In the genomic region with DNA sequence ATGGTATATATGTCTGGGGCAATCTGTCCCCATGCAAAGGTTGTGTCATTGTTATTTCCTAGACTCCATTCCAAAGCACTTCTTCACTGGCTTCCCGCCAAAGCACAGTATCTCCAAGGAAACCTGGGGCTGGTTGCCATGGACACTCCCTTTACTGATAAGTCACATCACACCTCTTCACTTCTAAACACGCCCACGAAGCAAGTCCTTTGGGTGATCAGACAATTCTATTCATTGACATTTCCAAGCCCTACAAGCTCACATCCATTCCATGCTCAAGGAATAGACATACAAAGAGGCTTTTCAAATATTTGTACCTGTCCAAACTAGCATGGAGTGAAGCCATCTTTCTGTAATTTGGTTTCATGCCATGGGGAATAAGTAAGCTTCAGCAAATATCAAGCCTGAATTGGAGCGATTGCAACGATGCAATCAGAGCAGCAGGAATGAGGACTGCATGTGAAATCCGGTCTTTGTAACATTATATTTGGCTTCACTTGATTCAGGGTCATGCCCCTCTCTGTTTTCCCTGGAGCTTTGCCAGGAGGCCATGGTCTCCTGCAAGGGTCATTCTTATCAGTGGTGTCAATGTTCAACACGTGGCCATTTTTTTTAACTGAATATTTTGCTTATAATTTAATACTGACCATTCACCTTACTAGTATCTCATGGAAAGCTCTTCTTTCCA, we compare ENCODE assay signal across 13 cellular contexts.
DNase-seq lines count a peak whose midpoint lies in the region; ATAC-seq lines count a peak whose summit lies in the region.
"Had no signal": no experiment of that assay in that cellular context is flagged by ENCODE, and none has a peak within 500 bp of the region (broad histone marks: within the 10 kb centered on the region; RNA-seq: fewer than 3 reads in every experiment).

No MANE protein-coding gene starts in this region.

- ATAC-seq in HG03469 (IDR thresholded peaks at IDR 0.05; ENCODE audit: unreplicated experiment) = no peak
- ATAC-seq: A549 had no signal

- H3K27ac ChIP-seq in epithelial cell of prostate = no peak overlapping the region
- H3K27ac ChIP-seq: A549, sigmoid colon, thoracic aorta had no signal

- in situ Hi-C loops in ACHN (cut with HindIII; ENCODE audit: low pct_ligation_motif_present, low pct_unique_long_range_greater_than_20kb, low sequenced_read_pairs) = no loop called here

- DNase-seq in Ammon's horn (ENCODE audit: low spot score) = peak; percentile 49
- peak; percentile 61 for DNase-seq in NCI-H1092 (lab: John Stamatoyannopoulos, UW)
- peak; percentile 17 for DNase-seq in NCI-H524 treated with DMSO at 0.1 percent for 48 hours (lab: John Stamatoyannopoulos, UW)
- DNase-seq in epithelial cell of prostate (ENCODE audit: low read depth, low spot score) = peak; percentile 12
- DNase-seq in SK-N-DZ (ENCODE audit: low spot score) = no peak
- no peak for DNase-seq in NK-92 treated with Interleukin-12 subunit alpha and Interleukin-12 subunit beta, amount 100 ng/mL, for 24 hours (lab: John Stamatoyannopoulos, UW)
- no peak for DNase-seq in ACHN
- DNase-seq: activated CD4-positive, alpha-beta memory T cell treated with anti-CD3 and anti-CD28 coated beads for 36 hours; activated naive CD4-positive, alpha-beta T cell treated with anti-CD3 and anti-CD28 coated beads, Interleukin-2, amount 50 U/mL, for 16 hours; sigmoid colon had no signal

Comparison
In these comparisons a context has a peak if more than half of its experiments do, and no peak if none do; other contexts are left out.
1. DNase-seq: peak in Ammon's horn (single experiment), NCI-H1092 (single experiment), NCI-H524 treated with DMSO at 0.1 percent for 48 hours (single experiment) and epithelial cell of prostate (single experiment); none in SK-N-DZ (single experiment), NK-92 treated with Interleukin-12 subunit alpha and Interleukin-12 subunit beta, amount 100 ng/mL, for 24 hours (single experiment) and ACHN (single experiment).